ENCODE assay signal across 24 cellular contexts in the genomic region with DNA sequence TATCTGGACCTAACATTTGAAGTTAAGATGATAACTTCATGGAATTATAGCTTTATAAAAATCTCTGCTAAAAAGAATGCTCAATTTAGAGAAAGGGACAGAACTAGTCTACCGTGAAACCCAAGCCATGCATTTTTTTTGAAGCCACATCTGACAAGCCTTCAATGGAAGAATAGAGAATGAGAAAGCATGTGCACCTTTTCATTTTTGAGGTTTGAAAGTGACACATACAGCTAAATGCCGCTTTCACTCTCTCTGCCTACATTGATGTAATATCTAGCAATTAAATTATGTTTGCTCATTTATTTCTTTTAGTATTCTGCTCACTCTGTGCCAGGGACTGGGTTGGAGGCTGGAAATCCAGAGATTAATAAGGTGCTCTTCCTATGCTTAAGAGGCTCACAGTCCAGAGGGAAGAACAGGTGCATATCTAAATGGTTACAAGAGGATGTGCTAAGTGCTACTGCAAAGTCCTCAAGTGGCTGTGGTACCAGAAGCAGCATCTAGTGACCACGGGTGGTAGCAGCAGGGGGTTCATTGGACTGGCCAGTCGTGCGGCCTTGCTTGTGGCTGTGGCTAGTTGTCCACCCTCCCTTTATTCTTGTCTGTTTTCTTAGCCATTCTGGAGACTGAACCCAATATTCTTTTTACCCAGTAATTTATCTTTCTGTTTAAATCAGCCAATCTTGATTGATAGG.
DNase-seq lines count a peak whose midpoint lies in the region; ATAC-seq and TF ChIP-seq lines count a peak whose summit lies in the region.
"Had no signal": no experiment of that assay in that cellular context is flagged by ENCODE, and none has a peak within 500 bp of the region (broad histone marks: within the 10 kb centered on the region; RNA-seq: fewer than 3 reads in every experiment).

No MANE protein-coding gene starts in this region.

- peaks cover 24% of the 10 kb centered on the region for H3K4me1 ChIP-seq in IMR-90 (ENCODE audit: control insufficient read depth, insufficient read depth, low read length)
- H3K4me1 ChIP-seq in muscle layer of duodenum (ENCODE audit: control insufficient read depth in 1 of 2, insufficient read depth in 2 of 2, low read length in 2 of 2) = no peaks in the 10 kb centered on the region
- no peaks in the 10 kb centered on the region for H3K4me1 ChIP-seq in naive thymus-derived CD4-positive, alpha-beta T cell (ENCODE audit: control insufficient read depth in 2 of 2, insufficient read depth in 2 of 2, low read length in 2 of 2)
- H3K4me1 ChIP-seq: adrenal gland, colonic mucosa had no signal

- H4K91ac ChIP-seq in IMR-90 (ENCODE audit: insufficient read depth, low read depth, low read length) = peak overlapping the region; percentile 76

- peak overlapping the region; percentile 95 for H2AK5ac ChIP-seq in IMR-90 (ENCODE audit: low read depth, low read length)

- peaks cover 17% of the 10 kb centered on the region for H3K9me1 ChIP-seq in IMR-90 (ENCODE audit: insufficient read depth, low read length)

- CTCF ChIA-PET in IMR-90 (lab: Yijun Ruan, JAX) = interaction anchor here (0.6 to 1.0 kb wide), 3 partner anchors 10 to 66 kb away, joined by 3 to 4 read pairs (median 3); no protein-coding TSS in a partner anchor
- CTCF ChIA-PET in naive thymus-derived CD4-positive, alpha-beta T cell (lab: Charles Lee) = no interaction called here

- H3K4me2 ChIP-seq in IMR-90 (ENCODE audit: low read depth, low read length) = no peak overlapping the region

- H3K23ac ChIP-seq in IMR-90 (ENCODE audit: low read depth, low read length) = no peak overlapping the region; the same call in 1 of the 2 replicates

- H2AK9ac ChIP-seq in IMR-90 (replicated peaks; ENCODE audit: low read depth, low read length, poor library complexity) = no peak overlapping the region

- in situ Hi-C loops in IMR-90 (cut with MboI; ENCODE audit: low sequenced_read_pairs) = no loop called here

- H2BK15ac ChIP-seq in IMR-90 (ENCODE audit: low read depth, low read length) = peak overlapping the region; percentile 96; the same call in 1 of the 3 replicates

- no peaks in the 10 kb centered on the region for H3K9me3 ChIP-seq in IMR-90 (ENCODE audit: control insufficient read depth, insufficient read depth, low read length)
- H3K9me3 ChIP-seq in muscle layer of duodenum (ENCODE audit: control insufficient read depth in 1 of 2, low read length in 2 of 2) = no peaks in the 10 kb centered on the region
- no peaks in the 10 kb centered on the region for H3K9me3 ChIP-seq in naive thymus-derived CD4-positive, alpha-beta T cell (ENCODE audit: control insufficient read depth in 2 of 3, low read length in 3 of 3)
- H3K9me3 ChIP-seq: adrenal gland, colonic mucosa, esophagus squamous epithelium, gastrocnemius medialis, thoracic aorta had no signal

- no peaks in the 10 kb centered on the region for H3K36me3 Mint-ChIP-seq in naive thymus-derived CD4-positive, alpha-beta T cell

- no peaks in the 10 kb centered on the region for H3K4me1 Mint-ChIP-seq in naive thymus-derived CD4-positive, alpha-beta T cell
- H3K4me1 Mint-ChIP-seq: activated B cell treated with CpG ODN at 0.5 μM for 24 hours had no signal

- H2AFZ ChIP-seq in IMR-90 (replicated peaks; ENCODE audit: low read length, poor library complexity) = no peak overlapping the region

- H3K79me1 ChIP-seq in IMR-90 (ENCODE audit: low read depth in 1 of 2, low read length in 2 of 2) = peaks cover 0 to 5% of the 10 kb centered on the region in 2 experiments; a peak in 1 of 4 replicates

- peak overlapping the region; percentile 43 for H3K27ac ChIP-seq in IMR-90 (ENCODE audit: insufficient read depth, low read length)
- H3K27ac ChIP-seq in muscle layer of duodenum (ENCODE audit: low read length) = peak overlapping the region; percentile 73
- no peak overlapping the region for H3K27ac ChIP-seq in naive thymus-derived CD4-positive, alpha-beta T cell (ENCODE audit: low read depth, low read length)
- H3K27ac ChIP-seq: gastrocnemius medialis had no signal

- peak overlapping the region; percentile 38 for H3K14ac ChIP-seq in IMR-90 (replicated peaks; ENCODE audit: low read depth, low read length)

- H3K27me3 ChIP-seq in IMR-90 (ENCODE audit: control insufficient read depth, insufficient read depth, low read length) = no peaks in the 10 kb centered on the region
- no peaks in the 10 kb centered on the region for H3K27me3 ChIP-seq in muscle layer of duodenum (ENCODE audit: low read depth, low read length)
- H3K27me3 ChIP-seq in naive thymus-derived CD4-positive, alpha-beta T cell (ENCODE audit: control insufficient read depth in 2 of 2, insufficient read depth in 2 of 2, low read length in 2 of 2) = no peaks in the 10 kb centered on the region
- H3K27me3 ChIP-seq: adrenal gland, colonic mucosa, gastrocnemius medialis had no signal

- intact Hi-C loops in IMR-90 (cut with micrococcal nuclease) = loop anchor here (5.0 kb wide), 2 partner anchors 38 to 68 kb away; partner anchors contain the start of gene HSPA2
- intact Hi-C loops in naive thymus-derived CD4-positive, alpha-beta T cell (cut with micrococcal nuclease) = no loop called here

- DNase-seq in IMR-90 (no peak), NCI-H187 (lab: John Stamatoyannopoulos, UW) (peak; percentile 90 to 95), NCI-H524 (lab: John Stamatoyannopoulos, UW) (peak; percentile 16 to 81), GF-D8 (lab: John Stamatoyannopoulos, UW) (no peak), GM19238 (ENCODE audit: insufficient read length, low spot score) (no peak)
- DNase-seq in naive thymus-derived CD4-positive, alpha-beta T cell = no peak
- DNase-seq: activated B cell treated with CpG ODN at 0.5 μM for 24 hours; activated CD8-positive, alpha-beta T cell treated with anti-CD3 and anti-CD28 coated beads for 36 hours; activated naive CD4-positive, alpha-beta T cell; activated T-cell treated with anti-CD3 and anti-CD28 coated beads for 4 hours; adrenal gland; CD4-positive, alpha-beta T cell; colonic mucosa; effector memory CD8-positive, alpha-beta T cell; esophagus squamous epithelium; gastrocnemius medialis; hypothalamus; NCI-H1105 treated with DMSO at 0.1 percent for 48 hours; nucleus accumbens; stimulated activated CD4-positive, alpha-beta T cell treated with anti-CD3 and anti-CD28 coated beads, Interleukin-1b, Interleukin-23, amount 100 ng/mL, for 48 hours; T1000 had no signal

- no peaks in the 10 kb centered on the region for H4K20me1 ChIP-seq in IMR-90 (ENCODE audit: insufficient read depth, low read length)

- POLR2A ChIA-PET in IMR-90 (lab: Charles Lee; ENCODE audit: unreplicated experiment) = no interaction called here
- POLR2A ChIA-PET in naive thymus-derived CD4-positive, alpha-beta T cell (lab: Charles Lee) = no interaction called here

- H2BK5ac ChIP-seq in IMR-90 (ENCODE audit: low read depth, low read length, poor library complexity, severe bottlenecking) = peak overlapping the region; percentile 98

- H3K4me3 Mint-ChIP-seq in naive thymus-derived CD4-positive, alpha-beta T cell = no peak overlapping the region
- H3K4me3 Mint-ChIP-seq: activated B cell treated with CpG ODN at 0.5 μM for 24 hours; activated CD8-positive, alpha-beta T cell treated with anti-CD3 and anti-CD28 coated beads for 36 hours; CD4-positive, alpha-beta T cell; effector memory CD8-positive, alpha-beta T cell had no signal

- no CpG with 5 or more reads among the region's 5 CpGs for WGBS in IMR-90 (ENCODE audit: extremely low coverage in 2 of 2, insufficient read length in 1 of 2), 2 experiments

- H3K36me3 ChIP-seq in IMR-90 (ENCODE audit: control insufficient read depth, insufficient read depth, low read length) (no peaks in the 10 kb centered on the region), muscle layer of duodenum (ENCODE audit: control insufficient read depth in 1 of 2, insufficient read depth in 2 of 2, low read length in 2 of 2) (no peaks in the 10 kb centered on the region)
- no peaks in the 10 kb centered on the region for H3K36me3 ChIP-seq in naive thymus-derived CD4-positive, alpha-beta T cell (ENCODE audit: control insufficient read depth in 2 of 3, insufficient read depth in 3 of 3, low read length in 3 of 3)
- H3K36me3 ChIP-seq: adrenal gland, colonic mucosa, esophagus squamous epithelium, gastrocnemius medialis, thoracic aorta had no signal

- H4K8ac ChIP-seq in IMR-90 (ENCODE audit: low read depth in 2 of 2, low read length in 2 of 2) = peak overlapping the region; percentile 9 to 30; a peak in 2 of 4 replicates

- peak overlapping the region; percentile 22 for H4K5ac ChIP-seq in IMR-90 (ENCODE audit: low read depth, low read length)

- peak overlapping the region; percentile 5; the same call in 1 of the 2 replicates for H3K18ac ChIP-seq in IMR-90 (ENCODE audit: low read depth, low read length)

- peak overlapping the region; percentile 96 for H3K4ac ChIP-seq in IMR-90 (ENCODE audit: low read depth, low read length)

- no peak overlapping the region for H3K27ac Mint-ChIP-seq in naive thymus-derived CD4-positive, alpha-beta T cell
- H3K27ac Mint-ChIP-seq: activated B cell treated with CpG ODN at 0.5 μM for 24 hours; activated CD8-positive, alpha-beta T cell treated with anti-CD3 and anti-CD28 coated beads for 36 hours; CD4-positive, alpha-beta T cell; effector memory CD8-positive, alpha-beta T cell had no signal

- no peak for TF ChIP-seq RAD21 in IMR-90 (IDR thresholded peaks at IDR 0.05; ENCODE audit: low read length)

- no peak overlapping the region for H3K9ac ChIP-seq in IMR-90 (ENCODE audit: low read depth, low read length)

- H3K56ac ChIP-seq in IMR-90 (ENCODE audit: extremely low read depth, insufficient read depth, low read length) = no peak overlapping the region

- peak overlapping the region; percentile 96 for H2BK120ac ChIP-seq in IMR-90 (ENCODE audit: low read depth, low read length)

- dilution Hi-C loops in IMR-90 (cut with HindIII; ENCODE audit: low sequenced_read_pairs, unreplicated experiment) = no loop called here

- no peak for TF ChIP-seq CTCF in IMR-90 (conservative IDR thresholded peaks at IDR 0.05; ENCODE audit: low read depth, low read length)

- peaks cover 0 to 30% (median 12%) of the 10 kb centered on the region in 5 donors for H3K27me3 Mint-ChIP-seq in naive thymus-derived CD4-positive, alpha-beta T cell

- ATAC-seq in IMR-90 (ENCODE audit: low read depth) (no peak), HG02623 (IDR thresholded peaks at IDR 0.05; ENCODE audit: unreplicated experiment) (no peak)
- no peak for ATAC-seq in naive thymus-derived CD4-positive, alpha-beta T cell
- ATAC-seq: activated CD8-positive, alpha-beta T cell treated with anti-CD3 and anti-CD28 coated beads for 36 hours; effector memory CD8-positive, alpha-beta T cell; gastrocnemius medialis had no signal

- H2BK20ac ChIP-seq in IMR-90 (ENCODE audit: low read depth, low read length) = peak overlapping the region; percentile 99

- H3K4me3 ChIP-seq in IMR-90 (ENCODE audit: insufficient read depth, low read depth, low read length) (no peak overlapping the region), muscle layer of duodenum (ENCODE audit: low read depth in 1 of 2, low read length in 2 of 2) (no peak overlapping the region)
- no peak overlapping the region for H3K4me3 ChIP-seq in naive thymus-derived CD4-positive, alpha-beta T cell (ENCODE audit: low read length)
- H3K4me3 ChIP-seq: adrenal gland, colonic mucosa, esophagus squamous epithelium, gastrocnemius medialis, thoracic aorta had no signal

- BruUV-seq in IMR-90 (replicated peaks; lab: Mats Ljungman, UMichigan) = no TSS peak

- no peak for TF ChIP-seq POLR2A in IMR-90 (IDR thresholded peaks at IDR 0.05; ENCODE audit: low read depth, low read length)

- peaks cover 0 to 2% (median 0%) of the 10 kb centered on the region in 11 donors for H3K9me3 Mint-ChIP-seq in naive thymus-derived CD4-positive, alpha-beta T cell
- H3K9me3 Mint-ChIP-seq: activated B cell treated with CpG ODN at 0.5 μM for 24 hours; activated CD8-positive, alpha-beta T cell treated with anti-CD3 and anti-CD28 coated beads for 36 hours; CD4-positive, alpha-beta T cell; effector memory CD8-positive, alpha-beta T cell had no signal

Comparison
In these comparisons a context has a peak if more than half of its experiments do, and no peak if none do; other contexts are left out.
1. DNase-seq: peak in NCI-H187 (2 of 2) and NCI-H524 (2 of 2); none in IMR-90 (single experiment), GF-D8 (single experiment), naive thymus-derived CD4-positive, alpha-beta T cell (0 of 9) and GM19238 (single experiment).